Comparison of ENCODE assay signal across 1 cellular context in the genomic region with DNA sequence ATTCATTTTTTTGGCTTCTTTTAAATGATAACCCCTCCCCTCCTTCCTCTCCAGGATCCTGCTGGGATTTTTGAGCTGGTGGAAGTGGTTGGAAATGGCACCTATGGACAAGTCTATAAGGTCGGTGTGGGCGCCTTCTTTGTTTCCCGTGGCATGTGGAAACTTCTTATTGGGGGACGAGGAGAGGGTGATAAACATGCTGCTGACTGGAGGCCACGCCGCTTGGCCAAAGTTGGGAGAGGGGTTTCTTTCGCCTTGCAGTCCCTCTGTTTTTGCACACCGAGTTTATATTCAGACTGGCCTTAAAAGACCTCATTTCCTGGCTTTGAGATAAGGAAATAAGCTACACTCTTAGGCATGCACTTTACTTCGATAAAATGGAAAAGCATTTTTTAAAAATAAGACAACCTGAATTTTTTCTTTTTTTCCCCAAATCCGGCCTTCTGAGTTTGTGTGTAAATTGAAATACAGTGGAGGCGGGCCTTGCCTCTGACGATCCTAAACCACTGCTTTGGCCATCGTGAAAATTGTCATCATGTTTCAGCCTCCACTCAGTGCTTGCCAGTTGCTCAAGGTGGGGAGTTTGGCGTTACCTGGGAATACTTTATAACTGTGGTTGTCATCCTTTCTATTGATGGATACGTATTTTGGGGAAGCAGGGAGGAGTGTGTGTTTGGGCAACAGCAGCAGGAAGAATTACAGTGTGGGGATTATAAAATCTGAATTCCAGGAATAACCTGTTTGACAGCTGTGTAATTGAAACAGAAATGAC.
TF ChIP-seq lines count a peak whose summit lies in the region.

No MANE protein-coding gene starts in this region.

TF ChIP-seq in GM12878, 131 proteins besides CTCF, POLR2A, EP300 and RAD21 (continued from another document):
- TF ChIP-seq, protein P1, sequence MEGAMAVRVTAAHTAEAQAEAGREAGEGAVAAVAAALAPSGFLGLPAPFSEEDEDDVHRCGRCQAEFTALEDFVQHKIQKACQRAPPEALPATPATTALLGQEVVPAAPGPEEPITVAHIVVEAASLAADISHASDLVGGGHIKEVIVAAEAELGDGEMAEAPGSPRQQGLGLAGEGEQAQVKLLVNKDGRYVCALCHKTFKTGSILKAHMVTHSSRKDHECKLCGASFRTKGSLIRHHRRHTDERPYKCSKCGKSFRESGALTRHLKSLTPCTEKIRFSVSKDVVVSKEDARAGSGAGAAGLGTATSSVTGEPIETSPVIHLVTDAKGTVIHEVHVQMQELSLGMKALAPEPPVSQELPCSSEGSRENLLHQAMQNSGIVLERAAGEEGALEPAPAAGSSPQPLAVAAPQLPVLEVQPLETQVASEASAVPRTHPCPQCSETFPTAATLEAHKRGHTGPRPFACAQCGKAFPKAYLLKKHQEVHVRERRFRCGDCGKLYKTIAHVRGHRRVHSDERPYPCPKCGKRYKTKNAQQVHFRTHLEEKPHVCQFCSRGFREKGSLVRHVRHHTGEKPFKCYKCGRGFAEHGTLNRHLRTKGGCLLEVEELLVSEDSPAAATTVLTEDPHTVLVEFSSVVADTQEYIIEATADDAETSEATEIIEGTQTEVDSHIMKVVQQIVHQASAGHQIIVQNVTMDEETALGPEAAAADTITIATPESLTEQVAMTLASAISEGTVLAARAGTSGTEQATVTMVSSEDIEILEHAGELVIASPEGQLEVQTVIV (IDR thresholded peaks at IDR 0.05; ENCODE audit: borderline replicate concordance, partially characterized antibody) = no peak
- TF ChIP-seq MTA3 (IDR thresholded peaks at IDR 0.05; ENCODE audit: borderline replicate concordance, low read length) (no peak), POLR2AphosphoS5 (IDR thresholded peaks at IDR 0.05; ENCODE audit: low read length) (no peak), ESRRA (IDR thresholded peaks at IDR 0.05; ENCODE audit: low read length) (no peak), POU2F2 (IDR thresholded peaks at IDR 0.05; ENCODE audit: borderline replicate concordance, low read depth, low read length) (no peak)
- TF ChIP-seq, protein P2, sequence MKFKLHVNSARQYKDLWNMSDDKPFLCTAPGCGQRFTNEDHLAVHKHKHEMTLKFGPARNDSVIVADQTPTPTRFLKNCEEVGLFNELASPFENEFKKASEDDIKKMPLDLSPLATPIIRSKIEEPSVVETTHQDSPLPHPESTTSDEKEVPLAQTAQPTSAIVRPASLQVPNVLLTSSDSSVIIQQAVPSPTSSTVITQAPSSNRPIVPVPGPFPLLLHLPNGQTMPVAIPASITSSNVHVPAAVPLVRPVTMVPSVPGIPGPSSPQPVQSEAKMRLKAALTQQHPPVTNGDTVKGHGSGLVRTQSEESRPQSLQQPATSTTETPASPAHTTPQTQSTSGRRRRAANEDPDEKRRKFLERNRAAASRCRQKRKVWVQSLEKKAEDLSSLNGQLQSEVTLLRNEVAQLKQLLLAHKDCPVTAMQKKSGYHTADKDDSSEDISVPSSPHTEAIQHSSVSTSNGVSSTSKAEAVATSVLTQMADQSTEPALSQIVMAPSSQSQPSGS (IDR thresholded peaks at IDR 0.05; ENCODE audit: low read length) = no peak
- TF ChIP-seq, protein P3, sequence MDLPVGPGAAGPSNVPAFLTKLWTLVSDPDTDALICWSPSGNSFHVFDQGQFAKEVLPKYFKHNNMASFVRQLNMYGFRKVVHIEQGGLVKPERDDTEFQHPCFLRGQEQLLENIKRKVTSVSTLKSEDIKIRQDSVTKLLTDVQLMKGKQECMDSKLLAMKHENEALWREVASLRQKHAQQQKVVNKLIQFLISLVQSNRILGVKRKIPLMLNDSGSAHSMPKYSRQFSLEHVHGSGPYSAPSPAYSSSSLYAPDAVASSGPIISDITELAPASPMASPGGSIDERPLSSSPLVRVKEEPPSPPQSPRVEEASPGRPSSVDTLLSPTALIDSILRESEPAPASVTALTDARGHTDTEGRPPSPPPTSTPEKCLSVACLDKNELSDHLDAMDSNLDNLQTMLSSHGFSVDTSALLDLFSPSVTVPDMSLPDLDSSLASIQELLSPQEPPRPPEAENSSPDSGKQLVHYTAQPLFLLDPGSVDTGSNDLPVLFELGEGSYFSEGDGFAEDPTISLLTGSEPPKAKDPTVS (IDR thresholded peaks at IDR 0.05; ENCODE audit: low read depth, low read length) = no peak
